8 cellular contexts compared by ENCODE assay signal in genomic region chr16:4768549-4769305, GRCh38. TPM values are rescaled to one million over a fixed set of nuclear protein-coding genes. Genes with fewer than 3 reads are reported as not detected.
DNase-seq lines count a peak whose midpoint lies in the region; ATAC-seq, FAIRE-seq and TF ChIP-seq lines count a peak whose summit lies in the region.

No MANE protein-coding gene starts in this region.

- no peak for TF ChIP-seq CTCF in WI38 (IDR thresholded peaks at IDR 0.05; ENCODE audit: low read depth, low read length)
- no peak for TF ChIP-seq CTCF in bronchial epithelial cell (IDR thresholded peaks at IDR 0.05; ENCODE audit: insufficient read depth, low read length, severe bottlenecking)

- peak; percentile 75 for DNase-seq in 8988T
- DNase-seq in NCI-H2171 (lab: John Stamatoyannopoulos, UW): peak; percentile 98
- DNase-seq in bronchial epithelial cell (ENCODE audit: low read depth): peak; percentile 87
- DNase-seq in iPS-NIHi11 (ENCODE audit: low spot score): peak; percentile 94

- ATAC-seq in GM18519 (IDR thresholded peaks at IDR 0.05; ENCODE audit: low FRiP score, unreplicated experiment): peak; percentile 44
- ATAC-seq in HG03064 (IDR thresholded peaks at IDR 0.05; ENCODE audit: low read depth, unreplicated experiment): peak; percentile 51

- H3K27ac ChIP-seq in skin epidermis: peak overlapping the region in 20 of 21 experiments; percentile 3 to 96 (median 87)

- peaks cover 5% of the 10 kb centered on the region for H3K36me3 ChIP-seq in bronchial epithelial cell (ENCODE audit: control insufficient read depth, insufficient read depth, low read length)

- no peak for FAIRE-seq in bronchial epithelial cell (lab: Jason Lieb, UNC)

- H3K27me3 ChIP-seq in bronchial epithelial cell (ENCODE audit: control insufficient read depth, insufficient read depth, low read length): no peaks in the 10 kb centered on the region

- H3K4me3 ChIP-seq in WI38 (ENCODE audit: low read depth, low read length): peak overlapping the region; percentile 54
- H3K4me3 ChIP-seq in bronchial epithelial cell (ENCODE audit: low read depth, low read length): peak overlapping the region; percentile 54
- peak overlapping the region; percentile 33 to 99 (median 87) for H3K4me3 ChIP-seq in skin epidermis

RNA-seq across cellular contexts. Expression of gene ZNF500, which starts 1.8 kb away (rescaled TPM):
- total RNA-seq in bronchial epithelial cell: 5.8 TPM in 2 replicates

RNA-seq across cellular contexts. Expression of gene SEPTIN12, which starts 19.4 kb away (rescaled TPM):
- total RNA-seq in bronchial epithelial cell: not detected in 2 replicates

RNA-seq across cellular contexts. Expression of gene SMIM22, which starts 26.4 kb away (rescaled TPM):
- total RNA-seq in bronchial epithelial cell: 0.79 and 9.0 TPM in 2 replicates

RNA-seq across cellular contexts. Expression of gene ROGDI, which starts 33.7 kb away (rescaled TPM):
- total RNA-seq in bronchial epithelial cell: 16.1 and 19.8 TPM in 2 replicates

RNA-seq across cellular contexts. Expression of gene DNAAF8, which starts 34.4 kb away (rescaled TPM):
- total RNA-seq in bronchial epithelial cell: under 0.01 and 0.26 TPM in 2 replicates

Comparison
In these comparisons a context has a peak if more than half of its experiments do, and no peak if none do; other contexts are left out.
1. Peak in every context shown above with its lines: DNase-seq, ATAC-seq, H3K4me3 ChIP-seq and H3K27ac ChIP-seq.